Comparison of ENCODE assay signal across 15 cellular contexts in genomic region chr11:131002145-131002544, GRCh38.
DNase-seq lines count a peak whose midpoint lies in the region; ATAC-seq and TF ChIP-seq lines count a peak whose summit lies in the region.
"Had no signal": no experiment of that assay in that cellular context is flagged by ENCODE, and none has a peak within 500 bp of the region (broad histone marks: within the 10 kb centered on the region; RNA-seq: fewer than 3 reads in every experiment).

No MANE protein-coding gene starts in this region.

- peaks cover 43% of the 10 kb centered on the region for H3K4me1 ChIP-seq in RWPE2 (ENCODE audit: insufficient read depth, poor library complexity, severe bottlenecking)
- H3K4me1 ChIP-seq in CD8-positive, alpha-beta memory T cell (ENCODE audit: insufficient read depth, low read length) = no peaks in the 10 kb centered on the region

- peak; percentile 10 for DNase-seq in DMS53 (lab: John Stamatoyannopoulos, UW)
- DNase-seq in DMS53 treated with DMSO at 0.1 percent for 48 hours (lab: John Stamatoyannopoulos, UW; ENCODE audit: unreplicated experiment) = no peak
- DNase-seq in RWPE2 (ENCODE audit: low spot score) = peak; percentile 59
- DNase-seq in CD8-positive, alpha-beta memory T cell = no peak
- DNase-seq in RPMI8226 = no peak
- no peak for DNase-seq in NCI-H1436 treated with DMSO at 0.1 percent for 48 hours (lab: John Stamatoyannopoulos, UW)
- no peak for DNase-seq in caudate nucleus (lab: John Stamatoyannopoulos, UW)
- DNase-seq: CD8-positive, alpha-beta T cell; DMS79; H7 had no signal

- H3K27ac ChIP-seq in RWPE2 (ENCODE audit: poor library complexity, severe bottlenecking) (peak overlapping the region; percentile 87), caudate nucleus (ENCODE audit: low read depth, low read length) (no peak overlapping the region)
- H3K27ac ChIP-seq in CD8-positive, alpha-beta memory T cell (ENCODE audit: low read depth, low read length) = no peak overlapping the region
- H3K27ac ChIP-seq: 22Rv1 had no signal

- no peaks in the 10 kb centered on the region for H3K4me1 Mint-ChIP-seq in CD8-positive, alpha-beta memory T cell
- H3K4me1 Mint-ChIP-seq: CD14-positive monocyte, GM23338 had no signal

- no peaks in the 10 kb centered on the region for H3K36me3 Mint-ChIP-seq in CD8-positive, alpha-beta memory T cell
- H3K36me3 Mint-ChIP-seq: CD14-positive monocyte; CD8-positive, alpha-beta T cell had no signal

- H3K36me3 ChIP-seq in RWPE2 (ENCODE audit: low read depth) = no peaks in the 10 kb centered on the region
- no peaks in the 10 kb centered on the region for H3K36me3 ChIP-seq in CD8-positive, alpha-beta memory T cell (ENCODE audit: insufficient read depth, low read length)

- CTCF ChIA-PET in CD8-positive, alpha-beta memory T cell (lab: Charles Lee) = no interaction called here

- POLR2A ChIA-PET in CD8-positive, alpha-beta memory T cell (lab: Charles Lee) = no interaction called here

- no peak for TF ChIP-seq CTCF in RWPE2 (IDR thresholded peaks at IDR 0.05; ENCODE audit: poor library complexity, severe bottlenecking)

- H3K9me3 ChIP-seq in RWPE2 (ENCODE audit: severe bottlenecking) = peaks cover 3% of the 10 kb centered on the region
- no peaks in the 10 kb centered on the region for H3K9me3 ChIP-seq in CD8-positive, alpha-beta memory T cell (ENCODE audit: low read length)

- peaks cover 3 to 6% of the 10 kb centered on the region in 2 donors for H3K27me3 Mint-ChIP-seq in CD8-positive, alpha-beta memory T cell

- no peaks in the 10 kb centered on the region for H3K9me3 Mint-ChIP-seq in CD8-positive, alpha-beta memory T cell
- H3K9me3 Mint-ChIP-seq: CD8-positive, alpha-beta T cell; GM23338 had no signal

- H3K4me3 ChIP-seq in RWPE2 (ENCODE audit: severe bottlenecking) = no peak overlapping the region
- H3K4me3 ChIP-seq in CD8-positive, alpha-beta memory T cell (ENCODE audit: low read length) = no peak overlapping the region
- H3K4me3 ChIP-seq: GM12878, GM23338 had no signal

- no peaks in the 10 kb centered on the region for H3K27me3 ChIP-seq in RWPE2 (ENCODE audit: insufficient read depth, poor library complexity, severe bottlenecking)
- no peaks in the 10 kb centered on the region for H3K27me3 ChIP-seq in CD8-positive, alpha-beta memory T cell (ENCODE audit: insufficient read depth, low read length, poor library complexity, severe bottlenecking)

- H3K4me3 Mint-ChIP-seq in CD8-positive, alpha-beta memory T cell = no peak overlapping the region
- H3K4me3 Mint-ChIP-seq: CD14-positive monocyte; CD8-positive, alpha-beta T cell; GM23338 had no signal

- ATAC-seq in RWPE2 (ENCODE audit: low read depth) (peak; percentile 89), esophagus mucosa (peak; percentile 87)
- ATAC-seq: CD8-positive, alpha-beta T cell; GM12878; GM23338 had no signal

- H3K27ac Mint-ChIP-seq in CD8-positive, alpha-beta memory T cell = no peak overlapping the region
- H3K27ac Mint-ChIP-seq: CD14-positive monocyte; CD8-positive, alpha-beta T cell; GM23338 had no signal

Comparison
In these comparisons a context has a peak if more than half of its experiments do, and no peak if none do; other contexts are left out.
1. DNase-seq: peak in DMS53 (single experiment) and RWPE2 (single experiment); none in DMS53 treated with DMSO at 0.1 percent for 48 hours (single experiment), CD8-positive, alpha-beta memory T cell (0 of 5), RPMI8226 (single experiment), NCI-H1436 treated with DMSO at 0.1 percent for 48 hours (single experiment) and caudate nucleus (0 of 61).